1 cellular context compared by ENCODE assay signal in the genomic region with DNA sequence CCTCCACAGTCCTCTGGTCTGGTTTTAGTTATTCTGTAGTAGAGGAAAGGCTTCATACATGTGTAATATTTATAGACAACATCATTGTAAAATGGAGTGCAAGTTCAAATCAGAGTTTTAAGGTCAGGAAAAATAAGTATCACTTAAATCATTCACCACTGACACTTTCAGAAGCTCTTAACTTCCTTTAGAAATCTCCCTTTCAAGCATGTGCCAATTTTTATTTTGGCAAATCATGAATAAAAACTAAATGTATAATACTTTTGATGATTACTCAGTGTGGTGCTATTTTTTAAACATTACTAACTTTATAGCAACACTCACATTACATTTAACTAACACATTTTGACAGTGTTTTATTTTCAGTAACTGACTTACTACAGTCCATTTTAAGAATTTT.
TF ChIP-seq lines count a peak whose summit lies in the region.

No MANE protein-coding gene starts in this region.

TF ChIP-seq in endothelial cell of umbilical vein, 7 proteins besides CTCF, POLR2A, EP300 and RAD21 (continued from another document):
- TF ChIP-seq MYC (IDR thresholded peaks at IDR 0.05; ENCODE audit: low read depth, low read length), result no peak
